In genomic region chr7:54245046-54245445, GRCh38 we compare ENCODE assay signal across 17 cellular contexts.
DNase-seq lines count a peak whose midpoint lies in the region; TF ChIP-seq lines count a peak whose summit lies in the region.
"Had no signal": no experiment of that assay in that cellular context is flagged by ENCODE, and none has a peak within 500 bp of the region (broad histone marks: within the 10 kb centered on the region; RNA-seq: fewer than 3 reads in every experiment).

No MANE protein-coding gene starts in this region.

- no CpG with 5 or more reads among the region's 1 CpG for WGBS in endodermal cell (ENCODE audit: insufficient coverage in 1 of 2, insufficient read length in 1 of 2), 2 experiments

- DNase-seq in epithelial cell of proximal tubule (ENCODE audit: low read depth) (peak; percentile 54), kidney tubule cell (ENCODE audit: low spot score) (peak; percentile 76), renal cortical epithelial cell (ENCODE audit: low read depth) (peak; percentile 76), SK-N-DZ (ENCODE audit: low spot score) (no peak), endodermal cell (no peak)
- DNase-seq: AML-193; Caco-2; Calu3; CD4-positive, alpha-beta T cell; CD8-positive, alpha-beta T cell; DMS79 treated with DMSO at 0.1 percent for 48 hours; GF-D8 had no signal

- TF ChIP-seq CTCF in epithelial cell of proximal tubule (conservative IDR thresholded peaks at IDR 0.05; ENCODE audit: low read depth, low read length) (no peak), endodermal cell (conservative IDR thresholded peaks at IDR 0.05) (no peak)

- H3K27me3 ChIP-seq in endodermal cell (ENCODE audit: control insufficient read depth, insufficient read depth, low read length, poor library complexity, severe bottlenecking), result no peaks in the 10 kb centered on the region
- H3K27me3 ChIP-seq: BLaER1 treated with 17β-estradiol and CSF1 and Interleukin-3, amounts not matched to agents 10 nM and 100 nM had no signal

- no peak overlapping the region for H3K9ac ChIP-seq in endodermal cell (ENCODE audit: extremely low read depth, low read length, poor library complexity, severe bottlenecking)
- H3K9ac ChIP-seq: BLaER1 treated with 17β-estradiol and CSF1 and Interleukin-3, amounts not matched to agents 10 nM and 100 nM had no signal

- H3K4me3 Mint-ChIP-seq in endodermal cell, result no peak overlapping the region
- H3K4me3 Mint-ChIP-seq: B cell; CD4-positive, alpha-beta T cell; CD8-positive, alpha-beta T cell had no signal

- peaks cover 4% of the 10 kb centered on the region for H3K4me1 ChIP-seq in endodermal cell (ENCODE audit: control insufficient read depth, insufficient read depth, low read length)
- H3K4me1 ChIP-seq: A549; BLaER1 treated with 17β-estradiol and CSF1 and Interleukin-3, amounts not matched to agents 10 nM and 100 nM; Caco-2 had no signal

- H3K36me3 Mint-ChIP-seq in endodermal cell (ENCODE audit: low read depth), result no peaks in the 10 kb centered on the region
- H3K36me3 Mint-ChIP-seq: CD8-positive, alpha-beta T cell had no signal

- no peaks in the 10 kb centered on the region for H3K9me3 ChIP-seq in endodermal cell (ENCODE audit: control insufficient read depth, low read length)
- H3K9me3 ChIP-seq: A549; BLaER1 treated with 17β-estradiol and CSF1 and Interleukin-3, amounts not matched to agents 10 nM and 100 nM; Caco-2 had no signal

- H3K27ac ChIP-seq in endodermal cell (ENCODE audit: low read depth, low read length), result no peak overlapping the region
- H3K27ac ChIP-seq: 22Rv1; A549; BLaER1 treated with 17β-estradiol and CSF1 and Interleukin-3, amounts not matched to agents 10 nM and 100 nM; C4-2B had no signal

- no peak overlapping the region for H3K27ac Mint-ChIP-seq in endodermal cell
- H3K27ac Mint-ChIP-seq: B cell; CD4-positive, alpha-beta T cell; CD8-positive, alpha-beta T cell had no signal

- H3K27me3 Mint-ChIP-seq in endodermal cell (ENCODE audit: insufficient read depth), result no peaks in the 10 kb centered on the region
- H3K27me3 Mint-ChIP-seq: B cell; CD4-positive, alpha-beta T cell had no signal

- H3K4me1 Mint-ChIP-seq in endodermal cell, result peaks cover 6% of the 10 kb centered on the region
- H3K4me1 Mint-ChIP-seq: B cell had no signal

- H3K36me3 ChIP-seq in endodermal cell (ENCODE audit: control insufficient read depth, insufficient read depth, low read length), result no peaks in the 10 kb centered on the region
- H3K36me3 ChIP-seq: BLaER1 treated with 17β-estradiol and CSF1 and Interleukin-3, amounts not matched to agents 10 nM and 100 nM had no signal

- no peaks in the 10 kb centered on the region for H3K9me3 Mint-ChIP-seq in endodermal cell

- H3K4me3 ChIP-seq in epithelial cell of proximal tubule (ENCODE audit: low read depth, low read length) (no peak overlapping the region), endodermal cell (ENCODE audit: low read length) (no peak overlapping the region)
- H3K4me3 ChIP-seq: A549; BLaER1 treated with 17β-estradiol and CSF1 and Interleukin-3, amounts not matched to agents 10 nM and 100 nM had no signal

Comparison
In these comparisons a context has a peak if more than half of its experiments do, and no peak if none do; other contexts are left out.
1. DNase-seq: peak in epithelial cell of proximal tubule (single experiment), kidney tubule cell (single experiment) and renal cortical epithelial cell (single experiment); none in SK-N-DZ (single experiment) and endodermal cell (single experiment).